In the genomic region with DNA sequence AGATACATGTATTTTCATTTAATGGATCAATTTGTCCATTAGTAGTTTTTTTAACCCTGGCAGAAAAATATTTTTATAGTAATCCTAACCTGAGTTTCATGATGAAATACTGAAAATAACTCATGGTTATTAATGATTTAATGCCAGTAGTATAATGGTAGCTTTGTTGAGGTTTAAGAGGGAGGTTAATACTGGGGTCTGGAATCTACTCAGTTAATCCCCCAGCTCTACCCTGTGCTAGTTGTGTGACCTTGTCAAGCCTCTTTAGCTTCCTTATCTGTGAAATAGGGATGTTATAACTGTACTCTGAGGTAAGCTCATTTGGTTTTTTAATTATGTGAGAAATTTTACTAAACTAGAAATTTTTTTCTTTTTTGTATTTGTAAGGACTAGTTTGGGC, we compare ENCODE assay signal across 21 cellular contexts.
"Had no signal": no experiment of that assay in that cellular context is flagged by ENCODE, and none has a peak within 500 bp of the region (broad histone marks: within the 10 kb centered on the region; RNA-seq: fewer than 3 reads in every experiment).

No MANE protein-coding gene starts in this region.

- H3K9me3 ChIP-seq: esophagus muscularis mucosa, gastroesophageal sphincter, heart left ventricle, left lung, lower lobe of right lung had no signal

- DNase-seq: dermis blood vessel endothelial cell; dorsolateral prefrontal cortex; effector CD4-positive, alpha-beta T cell; effector memory CD4-positive, alpha-beta T cell; foreskin keratinocyte; heart left ventricle; hypothalamus; immature natural killer cell; islet precursor cell; left cardiac atrium; left lung; left ventricle myocardium superior; lower lobe of right lung; mesenchymal stem cell; midbrain; naive thymus-derived CD4-positive, alpha-beta T cell had no signal

- H3K4me3 ChIP-seq: coronary artery, dorsolateral prefrontal cortex, esophagus muscularis mucosa, gastroesophageal sphincter, heart left ventricle, hepatocyte, left lung, lower lobe of right lung had no signal

- H3K36me3 ChIP-seq: left lung had no signal

- H3K4me1 ChIP-seq: esophagus muscularis mucosa, foreskin keratinocyte, gastroesophageal sphincter, heart left ventricle, left lung, lower lobe of right lung had no signal

- FAIRE-seq: endothelial cell of umbilical vein had no signal

- H3K27ac ChIP-seq: coronary artery, dorsolateral prefrontal cortex, esophagus muscularis mucosa, foreskin keratinocyte, gastroesophageal sphincter, heart left ventricle, hepatocyte, left lung, lower lobe of right lung had no signal
